Comparison of ENCODE assay signal across 9 cellular contexts in genomic region chr2:9799011-9799596, GRCh38. TPM values are rescaled to one million over a fixed set of nuclear protein-coding genes. Genes with fewer than 3 reads are reported as not detected.
DNase-seq lines count a peak whose midpoint lies in the region; ATAC-seq lines count a peak whose summit lies in the region.
"Had no signal": no experiment of that assay in that cellular context is flagged by ENCODE, and none has a peak within 500 bp of the region (broad histone marks: within the 10 kb centered on the region; RNA-seq: fewer than 3 reads in every experiment).

No MANE protein-coding gene starts in this region.

- H3K4me1 ChIP-seq in mucosa of stomach (ENCODE audit: control insufficient read depth, insufficient read depth, low read length) = peaks cover 22% of the 10 kb centered on the region

- H3K36me3 Mint-ChIP-seq in T-helper 17 cell (ENCODE audit: low read depth) = no peaks in the 10 kb centered on the region

- ATAC-seq in GM18502 (IDR thresholded peaks at IDR 0.05; ENCODE audit: poor library complexity, unreplicated experiment) (peak; percentile 45), HG02678 (IDR thresholded peaks at IDR 0.05; ENCODE audit: unreplicated experiment) (peak; percentile 21), T-helper 17 cell (no peak), HG03135 (IDR thresholded peaks at IDR 0.05; ENCODE audit: unreplicated experiment) (no peak)

- H3K27me3 Mint-ChIP-seq in T-helper 17 cell = no peaks in the 10 kb centered on the region

- no peaks in the 10 kb centered on the region for H3K36me3 ChIP-seq in mucosa of stomach (ENCODE audit: control insufficient read depth, insufficient read depth, low read length)
- H3K36me3 ChIP-seq: neutrophil had no signal

- peaks cover 40% of the 10 kb centered on the region for H3K4me1 Mint-ChIP-seq in T-helper 17 cell

- H3K9me3 ChIP-seq in T-helper 17 cell (ENCODE audit: control insufficient read depth, low read length, poor library complexity, severe bottlenecking) (no peaks in the 10 kb centered on the region), mucosa of stomach (ENCODE audit: control insufficient read depth, low read length) (no peaks in the 10 kb centered on the region)
- H3K9me3 ChIP-seq: neutrophil had no signal

- peak overlapping the region; percentile 89 for H3K4me3 Mint-ChIP-seq in T-helper 17 cell

- DNase-seq in T-helper 17 cell (no peak), NCI-H82 treated with DMSO at 0.1 percent for 48 hours (lab: John Stamatoyannopoulos, UW; ENCODE audit: unreplicated experiment) (no peak), C1 segment of cervical spinal cord (lab: John Stamatoyannopoulos, UW) (no peak), NCI-H1092 (lab: John Stamatoyannopoulos, UW) (no peak)

- H3K27me3 ChIP-seq in mucosa of stomach (ENCODE audit: control insufficient read depth, insufficient read depth, low read length) = no peaks in the 10 kb centered on the region
- H3K27me3 ChIP-seq: neutrophil had no signal

- no peak overlapping the region for H3K4me3 ChIP-seq in mucosa of stomach (ENCODE audit: low read length)

- peak overlapping the region; percentile 98 for H3K27ac Mint-ChIP-seq in T-helper 17 cell

- H3K9ac ChIP-seq in mucosa of stomach (ENCODE audit: low read length) = peak overlapping the region; percentile 20

RNA-seq across cellular contexts. Expression of gene TAF1B, which starts 44.2 kb away (rescaled TPM):
- 10 to 100 TPM; 15.3 to 19.9 TPM for total RNA-seq in T-helper 17 cell

Comparison
In these comparisons a context has a peak if more than half of its experiments do, and no peak if none do; other contexts are left out.
1. ATAC-seq: peak in GM18502 (single experiment) and HG02678 (single experiment); none in T-helper 17 cell (single experiment) and HG03135 (single experiment).